In the genomic region with DNA sequence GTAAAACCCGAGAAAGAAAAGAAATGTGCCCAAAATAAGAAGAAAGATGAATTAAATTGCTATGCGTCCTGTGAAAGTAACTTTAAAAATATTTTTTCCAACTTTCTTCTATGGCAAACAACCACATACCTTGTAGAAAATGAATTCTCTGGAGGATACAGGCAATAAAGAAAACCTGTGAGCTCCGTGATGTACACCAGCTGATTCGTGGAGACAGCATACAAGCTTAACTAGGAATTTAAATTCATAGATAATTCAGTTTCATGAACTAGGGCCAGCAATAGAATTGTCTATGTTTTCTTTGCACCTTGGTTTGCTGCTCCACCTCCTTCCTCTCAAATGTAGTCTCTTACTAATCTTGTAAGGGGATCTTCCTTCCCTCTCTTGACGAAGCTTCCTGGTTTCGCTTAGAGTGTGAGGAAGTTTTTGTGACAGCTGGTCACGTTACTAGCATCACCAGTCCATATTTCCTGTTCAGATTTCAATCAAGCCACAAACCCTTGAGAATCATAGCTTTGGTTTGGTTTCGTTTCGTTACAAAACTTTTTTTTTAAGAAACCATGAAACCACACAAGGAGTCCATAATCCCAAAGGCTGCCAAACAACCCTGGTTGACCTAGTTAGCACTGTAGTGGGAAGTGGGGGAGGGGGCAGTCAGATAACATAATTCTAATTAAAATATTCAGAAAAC, we compare ENCODE assay signal across 8 cellular contexts. TPM values are rescaled to one million over a fixed set of nuclear protein-coding genes. Genes with fewer than 3 reads are reported as not detected.
DNase-seq lines count a peak whose midpoint lies in the region; ATAC-seq and TF ChIP-seq lines count a peak whose summit lies in the region.

No MANE protein-coding gene starts in this region.

- TF ChIP-seq CTCF in AG09319 (IDR thresholded peaks at IDR 0.05; ENCODE audit: low read depth, low read length) (no peak), mesothelial cell of epicardium (IDR thresholded peaks at IDR 0.05; ENCODE audit: unreplicated experiment) (no peak)

- H3K9me3 Mint-ChIP-seq in activated naive CD8-positive, alpha-beta T cell (ENCODE audit: low read depth), result no peaks in the 10 kb centered on the region
- H3K9me3 Mint-ChIP-seq in mesothelial cell of epicardium, result no peaks in the 10 kb centered on the region

- H3K27ac Mint-ChIP-seq in activated naive CD8-positive, alpha-beta T cell, result peak overlapping the region; percentile 88
- no peak overlapping the region for H3K27ac Mint-ChIP-seq in mesothelial cell of epicardium

- H3K36me3 Mint-ChIP-seq in activated naive CD8-positive, alpha-beta T cell, result no peaks in the 10 kb centered on the region
- no peaks in the 10 kb centered on the region for H3K36me3 Mint-ChIP-seq in mesothelial cell of epicardium

- H3K4me3 Mint-ChIP-seq in activated naive CD8-positive, alpha-beta T cell, result peak overlapping the region; percentile 82
- H3K4me3 Mint-ChIP-seq in mesothelial cell of epicardium, result peak overlapping the region; percentile 36

- H3K27me3 Mint-ChIP-seq in activated naive CD8-positive, alpha-beta T cell, result no peaks in the 10 kb centered on the region
- no peaks in the 10 kb centered on the region for H3K27me3 Mint-ChIP-seq in mesothelial cell of epicardium (ENCODE audit: low read depth)

- peak; percentile 40 for DNase-seq in AG09319 (ENCODE audit: extremely low read depth, low read depth)
- DNase-seq in NAMALWA (ENCODE audit: low spot score), result peak; percentile 57
- DNase-seq in mesothelial cell of epicardium (ENCODE audit: low spot score in 2 of 2, unreplicated experiment in 2 of 2), result no peak
- no peak for DNase-seq in NCI-H526 (lab: John Stamatoyannopoulos, UW)
- no peak for DNase-seq in SHP77 treated with DMSO at 0.1 percent for 48 hours (lab: John Stamatoyannopoulos, UW)

- H3K4me1 Mint-ChIP-seq in activated naive CD8-positive, alpha-beta T cell (ENCODE audit: low read depth), result peaks cover 20% of the 10 kb centered on the region
- H3K4me1 Mint-ChIP-seq in mesothelial cell of epicardium, result no peaks in the 10 kb centered on the region

- ATAC-seq in GM19395 (IDR thresholded peaks at IDR 0.05; ENCODE audit: unreplicated experiment) (peak; percentile 94), HG02840 (IDR thresholded peaks at IDR 0.05; ENCODE audit: low FRiP score, unreplicated experiment) (no peak)

RNA-seq across cellular contexts. Expression of gene GREM2, which starts 35.8 kb away (rescaled TPM):
- total RNA-seq in mesothelial cell of epicardium, result 0.09 to 0.27 TPM (median 0.16 TPM) in 3 replicates

Comparison
In these comparisons a context has a peak if more than half of its experiments do, and no peak if none do; other contexts are left out.
1. DNase-seq: peak in AG09319 (single experiment) and NAMALWA (single experiment); none in mesothelial cell of epicardium (0 of 2), NCI-H526 (0 of 2) and SHP77 treated with DMSO at 0.1 percent for 48 hours (single experiment).